8 cellular contexts compared by ENCODE assay signal in genomic region chr16:73056911-73057310, GRCh38. TPM values are rescaled to one million over a fixed set of nuclear protein-coding genes. Genes with fewer than 3 reads are reported as not detected.
DNase-seq lines count a peak whose midpoint lies in the region; ATAC-seq, FAIRE-seq and TF ChIP-seq lines count a peak whose summit lies in the region.

No MANE protein-coding gene starts in this region.

- H3K36me3 Mint-ChIP-seq in effector memory CD8-positive, alpha-beta T cell (ENCODE audit: insufficient read depth) = peaks cover 10% of the 10 kb centered on the region

- no peaks in the 10 kb centered on the region for H3K36me3 ChIP-seq in ovary

- H3K4me3 Mint-ChIP-seq in effector memory CD8-positive, alpha-beta T cell = peak overlapping the region; percentile 83 to 91

- WGBS in ovary, 3 donors = 65 to 75% (median 72%) methylated on average over 6 of the region's 6 CpGs

- FAIRE-seq in RCC 7860 (lab: Jason Lieb, UNC) = no peak

- intact Hi-C loops in ovary (cut with DNase I) = loop anchor here in 1 of 4 donors (10.0 kb wide), 1 partner anchor 132 kb away; no protein-coding TSS in a partner anchor

- peak overlapping the region; percentile 77 for H3K4me3 ChIP-seq in ovary

- no peaks in the 10 kb centered on the region for H3K9me3 ChIP-seq in ovary

- H3K9me3 Mint-ChIP-seq in effector memory CD8-positive, alpha-beta T cell = no peaks in the 10 kb centered on the region

- no peaks in the 10 kb centered on the region for H3K27me3 ChIP-seq in ovary

- TF ChIP-seq POLR2A in ovary (IDR thresholded peaks at IDR 0.05) = no peak

- H3K27me3 Mint-ChIP-seq in effector memory CD8-positive, alpha-beta T cell = peaks cover 29 to 62% of the 10 kb centered on the region in 2 donors

- TF ChIP-seq CTCF in ovary (IDR thresholded peaks at IDR 0.05) = no peak

- TF ChIP-seq EP300 in ovary (IDR thresholded peaks at IDR 0.05) = no peak

- DNase-seq in DMS153 (lab: John Stamatoyannopoulos, UW) (peak; percentile 42), NCI-H526 (lab: John Stamatoyannopoulos, UW) (peak; percentile 35 to 46), ovary (no peak), AG08396 (ENCODE audit: low spot score) (no peak), HK-2 (ENCODE audit: unreplicated experiment) (no peak), RCC 7860 (ENCODE audit: low spot score) (no peak)
- no peak for DNase-seq in effector memory CD8-positive, alpha-beta T cell

- H3K27ac ChIP-seq in ovary = peak overlapping the region in 1 of 2 donors; percentile 93

- peaks cover 5 to 14% of the 10 kb centered on the region in 2 donors for H3K4me1 Mint-ChIP-seq in effector memory CD8-positive, alpha-beta T cell (ENCODE audit: low read depth in 2 of 2)

- no peak overlapping the region for H3K27ac Mint-ChIP-seq in effector memory CD8-positive, alpha-beta T cell

- H3K4me1 ChIP-seq in ovary (ENCODE audit: insufficient read depth) = peaks cover 3% of the 10 kb centered on the region

- no peak for ATAC-seq in effector memory CD8-positive, alpha-beta T cell (replicated peaks)
- ATAC-seq in HG02938 (IDR thresholded peaks at IDR 0.05; ENCODE audit: unreplicated experiment) = no peak

RNA-seq across cellular contexts. Expression of gene ZFHX3, which starts 9.0 kb away (rescaled TPM):
- 10 to 100 TPM in 5 of 7 donors, 1 to 10 TPM in 2; 5.5 to 17.6 (median 12.6) TPM for total RNA-seq in ovary
- polyA plus RNA-seq in ovary = 1 to 10 TPM; 3.4 to 6.5 TPM

Comparison
In these comparisons a context has a peak if more than half of its experiments do, and no peak if none do; other contexts are left out.
1. DNase-seq: peak in DMS153 (single experiment) and NCI-H526 (2 of 2); none in effector memory CD8-positive, alpha-beta T cell (0 of 3), ovary (0 of 5), AG08396 (single experiment), HK-2 (single experiment) and RCC 7860 (single experiment).